ENCODE assay signal across 8 cellular contexts in the genomic region with DNA sequence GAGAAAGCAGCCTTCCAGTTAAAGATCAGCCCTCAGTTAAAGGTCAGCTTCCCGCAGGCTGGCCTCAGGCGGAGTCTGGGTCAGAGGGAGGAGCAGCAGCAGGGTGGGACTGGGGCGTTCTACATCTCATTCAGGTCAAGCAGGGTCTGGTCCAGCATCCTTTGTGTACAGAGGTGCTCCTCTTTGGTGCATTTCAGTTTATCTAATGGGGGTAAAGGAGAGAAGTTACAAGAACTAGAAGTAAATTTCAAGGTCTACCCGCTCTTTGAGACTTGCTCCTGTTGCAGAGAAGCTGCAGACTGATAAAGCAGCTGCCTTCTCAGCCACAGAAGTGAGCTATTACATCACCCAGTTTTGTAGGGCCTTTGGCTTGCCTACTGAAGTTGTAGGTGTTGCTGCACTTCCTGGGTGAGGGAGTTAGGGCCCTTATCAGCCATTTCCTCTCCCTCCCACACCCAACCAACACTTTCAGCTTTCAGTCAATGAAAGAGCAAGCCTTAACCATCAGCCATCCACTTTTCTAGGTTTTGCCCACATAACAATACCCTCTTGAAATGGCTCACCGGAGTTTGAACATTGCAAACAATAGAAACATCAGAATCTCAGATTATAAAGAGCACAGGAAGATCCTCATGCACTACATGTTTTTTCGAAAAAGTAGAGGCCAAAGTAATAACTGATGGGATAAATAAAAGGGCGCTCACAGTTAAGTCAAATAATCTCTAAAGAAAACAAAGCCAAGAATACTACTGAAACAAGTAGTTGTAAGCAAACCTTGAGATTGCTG. TPM values are rescaled to one million over a fixed set of nuclear protein-coding genes. Genes with fewer than 3 reads are reported as not detected.
DNase-seq lines count a peak whose midpoint lies in the region; ATAC-seq and TF ChIP-seq lines count a peak whose summit lies in the region.

No MANE protein-coding gene starts in this region.

- H3K4me1 ChIP-seq in Peyer's patch, result peaks cover 0 to 13% (median 7%) of the 10 kb centered on the region in 4 donors

- DNase-seq in GM10248 (ENCODE audit: extremely low spot score) (peak; percentile 79), Peyer's patch (peak in 2 of 3 donors; percentile 28 to 66), mesothelial cell of epicardium (ENCODE audit: low spot score in 2 of 2, unreplicated experiment in 2 of 2) (no peak), ureter (ENCODE audit: low spot score) (no peak), retina (no peak)
- peak; percentile 64 for DNase-seq in activated gamma-delta T cell treated with anti-CD3 and anti-CD28 coated beads, Interleukin-2, amount 50 U/mL, for 16 hours (ENCODE audit: low read depth)

- H3K36me3 ChIP-seq in Peyer's patch, result peaks cover 0 to 68% (median 3%) of the 10 kb centered on the region in 3 donors

- H3K4me3 Mint-ChIP-seq in mesothelial cell of epicardium, result no peak overlapping the region
- peak overlapping the region; percentile 74 for H3K4me3 Mint-ChIP-seq in stimulated activated naive CD8-positive, alpha-beta T cell treated with anti-CD3 and anti-CD28 coated beads, Interleukin-15, Interleukin-2, amounts not matched to agents 100 ng/mL and 50 ng/mL, for 24 hours

- H3K4me1 Mint-ChIP-seq in mesothelial cell of epicardium, result peaks cover 5% of the 10 kb centered on the region
- H3K4me1 Mint-ChIP-seq in stimulated activated naive CD8-positive, alpha-beta T cell treated with anti-CD3 and anti-CD28 coated beads, Interleukin-15, Interleukin-2, amounts not matched to agents 100 ng/mL and 50 ng/mL, for 24 hours (ENCODE audit: low read depth), result peaks cover 79% of the 10 kb centered on the region

- POLR2A ChIA-PET in GM10248 (lab: Yijun Ruan, JAX), result interaction anchor here (0.7 kb wide), 1 partner anchor 22 kb away, joined by 3 read pairs; no protein-coding TSS in a partner anchor

- ATAC-seq in HG02588 (IDR thresholded peaks at IDR 0.05; ENCODE audit: unreplicated experiment), result peak; percentile 65

- no peak overlapping the region for H3K4me3 ChIP-seq in Peyer's patch

- TF ChIP-seq CTCF in GM10248 (IDR thresholded peaks at IDR 0.05; ENCODE audit: control extremely low read depth, extremely low read depth, low read depth, missing control alignments) (no peak), Peyer's patch (IDR thresholded peaks at IDR 0.05) (no peak), mesothelial cell of epicardium (IDR thresholded peaks at IDR 0.05; ENCODE audit: unreplicated experiment) (no peak)

- no peak for TF ChIP-seq POLR2A in Peyer's patch (IDR thresholded peaks at IDR 0.05)

- H3K27ac Mint-ChIP-seq in mesothelial cell of epicardium, result peak overlapping the region; percentile 7
- H3K27ac Mint-ChIP-seq in stimulated activated naive CD8-positive, alpha-beta T cell treated with anti-CD3 and anti-CD28 coated beads, Interleukin-15, Interleukin-2, amounts not matched to agents 100 ng/mL and 50 ng/mL, for 24 hours, result peak overlapping the region; percentile 95

- peak overlapping the region in 3 of 4 donors; percentile 24 to 54 (median 45) for H3K27ac ChIP-seq in Peyer's patch

- peaks cover 8% of the 10 kb centered on the region for H3K9me3 Mint-ChIP-seq in mesothelial cell of epicardium
- H3K9me3 Mint-ChIP-seq in stimulated activated naive CD8-positive, alpha-beta T cell treated with anti-CD3 and anti-CD28 coated beads, Interleukin-15, Interleukin-2, amounts not matched to agents 100 ng/mL and 50 ng/mL, for 24 hours, result no peaks in the 10 kb centered on the region

- H3K27me3 Mint-ChIP-seq in mesothelial cell of epicardium (ENCODE audit: low read depth), result no peaks in the 10 kb centered on the region
- H3K27me3 Mint-ChIP-seq in stimulated activated naive CD8-positive, alpha-beta T cell treated with anti-CD3 and anti-CD28 coated beads, Interleukin-15, Interleukin-2, amounts not matched to agents 100 ng/mL and 50 ng/mL, for 24 hours, result no peaks in the 10 kb centered on the region

- H3K27me3 ChIP-seq in Peyer's patch, result no peaks in the 10 kb centered on the region

- H3K9me3 ChIP-seq in Peyer's patch, result no peaks in the 10 kb centered on the region

- H3K36me3 Mint-ChIP-seq in mesothelial cell of epicardium, result peaks cover 36% of the 10 kb centered on the region
- H3K36me3 Mint-ChIP-seq in stimulated activated naive CD8-positive, alpha-beta T cell treated with anti-CD3 and anti-CD28 coated beads, Interleukin-15, Interleukin-2, amounts not matched to agents 100 ng/mL and 50 ng/mL, for 24 hours (ENCODE audit: low read depth), result peaks cover 89% of the 10 kb centered on the region

- CTCF ChIA-PET in GM10248 (lab: Yijun Ruan, JAX), result interaction anchor here (0.7 to 1.9 kb wide), 4 partner anchors 11 to 20 kb away, joined by 3 to 9 read pairs (median 4); no protein-coding TSS in a partner anchor

RNA-seq across cellular contexts. Expression of a gene that starts 2.8 kb away (rescaled TPM):
- total RNA-seq in Peyer's patch, result under 1 TPM in 1 of 4 donors, not detected in 3; 0.18 TPM
- 0.04 to 0.07 TPM (median 0.07 TPM) in 3 replicates for total RNA-seq in mesothelial cell of epicardium
- 0.39 TPM for total RNA-seq in ureter

RNA-seq across cellular contexts. Expression of a gene that starts 34.2 kb away (rescaled TPM):
- total RNA-seq in Peyer's patch (100 to 1,000 TPM; 200 to 451 (median 280) TPM), mesothelial cell of epicardium (194 to 208 TPM (median 197 TPM) in 3 replicates), ureter (242 TPM)

RNA-seq across cellular contexts. Expression of a gene that starts 48.4 kb away (rescaled TPM):
- total RNA-seq in Peyer's patch (not detected), mesothelial cell of epicardium (not detected in 3 replicates), ureter (not detected)

Comparison
In these comparisons a context has a peak if more than half of its experiments do, and no peak if none do; other contexts are left out.
1. DNase-seq: peak in GM10248 (single experiment), Peyer's patch (2 of 3) and activated gamma-delta T cell treated with anti-CD3 and anti-CD28 coated beads, Interleukin-2, amount 50 U/mL, for 16 hours (single experiment); none in mesothelial cell of epicardium (0 of 2), ureter (single experiment) and retina (single experiment).